ENCODE assay signal across 6 cellular contexts in the genomic region with DNA sequence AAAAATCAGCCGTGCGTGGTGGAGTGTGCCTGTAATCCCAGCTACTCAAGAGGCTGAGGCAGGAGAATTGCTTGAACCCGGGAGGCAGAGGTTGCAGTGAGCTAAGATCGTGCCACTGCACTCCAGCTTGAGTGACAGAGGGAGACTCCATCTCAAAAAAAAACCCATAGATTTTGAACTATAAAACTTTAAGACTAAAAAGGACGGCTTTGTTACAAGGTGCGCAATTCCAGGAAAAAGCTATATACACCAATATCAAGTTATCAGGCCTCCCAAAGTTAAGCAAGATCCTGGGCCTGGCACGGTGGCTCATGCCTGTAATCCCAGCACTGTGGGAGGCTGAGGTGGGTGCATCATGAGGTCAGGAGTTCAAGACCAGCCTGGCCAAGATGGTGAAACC. TPM values are rescaled to one million over a fixed set of nuclear protein-coding genes. Genes with fewer than 3 reads are reported as not detected.
DNase-seq lines count a peak whose midpoint lies in the region; ATAC-seq, FAIRE-seq and TF ChIP-seq lines count a peak whose summit lies in the region.
"Not testable (repeated sequence)": the region's sequence is repeated elsewhere in the genome, so short reads cannot be mapped to it uniquely, and the experiment has no call there.

No MANE protein-coding gene starts in this region.

- H3K18ac ChIP-seq in trophoblast cell (ENCODE audit: low read length), result not testable (repeated sequence)

- intact Hi-C loops in GM12878 (cut with micrococcal nuclease; ENCODE audit: unreplicated experiment); sciatic nerve (cut with DNase I): not testable (repeated sequence)

- H4K20me1 ChIP-seq in GM12878 (ENCODE audit: control insufficient read depth, insufficient read depth), result not testable (repeated sequence)

- H3K79me1 ChIP-seq in trophoblast cell (ENCODE audit: low read length), result not testable (repeated sequence)

- peaks cover 44% of the 10 kb centered on the region for H3K4me1 ChIP-seq in CD4-positive, CD25-positive, alpha-beta regulatory T cell (ENCODE audit: control insufficient read depth, insufficient read depth, low read length, poor library complexity, severe bottlenecking)
- H3K4me1 ChIP-seq in GM12878 (ENCODE audit: control insufficient read depth, insufficient read depth, low read length), result peaks cover 43% of the 10 kb centered on the region
- H3K4me1 ChIP-seq in trophoblast cell (ENCODE audit: control insufficient read depth in 1 of 2, insufficient read depth in 2 of 2, low read length in 2 of 2), result not testable (repeated sequence)

- not testable (repeated sequence) for H2AK5ac ChIP-seq in trophoblast cell (ENCODE audit: low read length)

- H3K14ac ChIP-seq in trophoblast cell (ENCODE audit: low read length), result not testable (repeated sequence)

- not testable (repeated sequence) for TF ChIP-seq RAD21 in GM12878 (IDR thresholded peaks at IDR 0.05; ENCODE audit: insufficient read depth, low read depth, low read length)

- H3K27me3 Mint-ChIP-seq in CD4-positive, CD25-positive, alpha-beta regulatory T cell; activated CD4-positive, alpha-beta memory T cell treated with anti-CD3 and anti-CD28 coated beads, Interleukin-2, amount 10 ng/mL, durations not matched to agents 7 days and 5 days: not testable (repeated sequence)

- H3K4me3 ChIP-seq in CD4-positive, CD25-positive, alpha-beta regulatory T cell (ENCODE audit: low read depth, low read length); trophoblast cell (ENCODE audit: low read depth, low read length): not testable (repeated sequence)
- peak overlapping the region; percentile 2; the same call in 1 of the 2 replicates for H3K4me3 ChIP-seq in GM12878

- H3K36me3 ChIP-seq in CD4-positive, CD25-positive, alpha-beta regulatory T cell (ENCODE audit: control insufficient read depth, insufficient read depth, low read length); GM12878 (ENCODE audit: control insufficient read depth in 2 of 2, insufficient read depth in 2 of 2, low read length in 1 of 2): not testable (repeated sequence)
- H3K36me3 ChIP-seq in trophoblast cell (ENCODE audit: control insufficient read depth in 1 of 2, insufficient read depth in 2 of 2, low read length in 2 of 2), result peaks cover 2 to 15% of the 10 kb centered on the region in 2 experiments

- H3K4ac ChIP-seq in trophoblast cell (ENCODE audit: low read depth, low read length), result peak overlapping the region; percentile 69

- DNase-seq in CD4-positive, CD25-positive, alpha-beta regulatory T cell; RWPE1 (ENCODE audit: low spot score); activated CD4-positive, alpha-beta memory T cell treated with anti-CD3 and anti-CD28 coated beads, Interleukin-2, amount 10 ng/mL, durations not matched to agents 7 days and 5 days; GM12878 (ENCODE audit: low read depth, low spot score); trophoblast cell: not testable (repeated sequence)
- DNase-seq in sciatic nerve (ENCODE audit: low spot score), result peak; percentile 25

- not testable (repeated sequence) for H3K27me3 ChIP-seq in CD4-positive, CD25-positive, alpha-beta regulatory T cell (ENCODE audit: control insufficient read depth, insufficient read depth, low read length); GM12878 (replicated peaks in 1 of 2; ENCODE audit: control insufficient read depth in 2 of 2, insufficient read depth in 2 of 2, low read length in 1 of 2); trophoblast cell (ENCODE audit: insufficient read depth, low read length)

- peaks cover 25 to 72% (median 48%) of the 10 kb centered on the region in 4 donors for H3K4me1 Mint-ChIP-seq in CD4-positive, CD25-positive, alpha-beta regulatory T cell
- H3K4me1 Mint-ChIP-seq in activated CD4-positive, alpha-beta memory T cell treated with anti-CD3 and anti-CD28 coated beads, Interleukin-2, amount 10 ng/mL, durations not matched to agents 7 days and 5 days, result peaks cover 54% of the 10 kb centered on the region

- not testable (repeated sequence) for H4K12ac ChIP-seq in trophoblast cell (ENCODE audit: low read depth, low read length)

- H2BK120ac ChIP-seq in trophoblast cell (ENCODE audit: insufficient read depth, low read length, poor library complexity), result not testable (repeated sequence)

- not testable (repeated sequence) for H3K27ac ChIP-seq in CD4-positive, CD25-positive, alpha-beta regulatory T cell (ENCODE audit: insufficient read depth, low read length, poor library complexity, severe bottlenecking); trophoblast cell (ENCODE audit: low read depth, low read length)
- H3K27ac ChIP-seq in RWPE1 (peak overlapping the region; percentile 45), GM12878 (ENCODE audit: control insufficient read depth, insufficient read depth) (peak overlapping the region; percentile 67)

- peak overlapping the region; percentile 70; the same call in 1 of the 2 replicates for H3K4me2 ChIP-seq in GM12878 (ENCODE audit: control insufficient read depth, insufficient read depth)
- H3K4me2 ChIP-seq in trophoblast cell (ENCODE audit: low read length), result not testable (repeated sequence)

- H2BK12ac ChIP-seq in trophoblast cell (ENCODE audit: low read length), result not testable (repeated sequence)

- BruUV-seq in GM12878 (replicated peaks; lab: Mats Ljungman, UMichigan), result not testable (repeated sequence)

- POLR2A ChIA-PET in RWPE1 (lab: Yijun Ruan, JAX; ENCODE audit: low non-redundant PET) (interaction anchor here (0.6 kb wide), 1 partner anchor 9 kb away, joined by 5 read pairs; no protein-coding TSS in a partner anchor), GM12878 (lab: Charles Lee) (interaction anchor here (0.6 to 1.7 kb wide), 2 partner anchors 9 to 34 kb away, joined by 4 to 5 read pairs; no protein-coding TSS in a partner anchor)
- POLR2A ChIA-PET in activated CD4-positive, alpha-beta memory T cell treated with anti-CD3 and anti-CD28 coated beads, Interleukin-2, amount 10 ng/mL, durations not matched to agents 7 days and 5 days (lab: Charles Lee), result not testable (repeated sequence)

- 76% methylated on average over 7 of the region's 7 CpGs for WGBS in GM12878 (ENCODE audit: insufficient coverage, insufficient replicate concordance, low lambda C conversion rate, missing lambda C conversion rate)
- no CpG with 5 or more reads among the region's 7 CpGs for WGBS in trophoblast cell (ENCODE audit: extremely low coverage, insufficient coverage, insufficient read length)

- not testable (repeated sequence) for TF ChIP-seq CTCF in RWPE1 (conservative IDR thresholded peaks at IDR 0.05; ENCODE audit: low read depth); GM12878 (IDR thresholded peaks at IDR 0.05 in 2 of 3, conservative IDR thresholded peaks at IDR 0.05 in 1 of 3; ENCODE audit: control insufficient read depth in 2 of 3, extremely low read depth in 1 of 3, insufficient read depth in 1 of 3, low read depth in 3 of 3, low read length in 3 of 3)

- ATAC-seq in CD4-positive, CD25-positive, alpha-beta regulatory T cell (ENCODE audit: low read depth in 2 of 2); GM12878; sciatic nerve: not testable (repeated sequence)

- peak overlapping the region in 1 of 4 donors; percentile 55 for H3K4me3 Mint-ChIP-seq in CD4-positive, CD25-positive, alpha-beta regulatory T cell
- H3K4me3 Mint-ChIP-seq in activated CD4-positive, alpha-beta memory T cell treated with anti-CD3 and anti-CD28 coated beads, Interleukin-2, amount 10 ng/mL, durations not matched to agents 7 days and 5 days, result not testable (repeated sequence)

- H3K9me3 Mint-ChIP-seq in CD4-positive, CD25-positive, alpha-beta regulatory T cell; activated CD4-positive, alpha-beta memory T cell treated with anti-CD3 and anti-CD28 coated beads, Interleukin-2, amount 10 ng/mL, durations not matched to agents 7 days and 5 days: not testable (repeated sequence)

- H2AFZ ChIP-seq in GM12878 (ENCODE audit: control insufficient read depth, low read depth, low read length); trophoblast cell (ENCODE audit: insufficient read depth, low read length, poor library complexity): not testable (repeated sequence)

- not testable (repeated sequence) for TF ChIP-seq POLR2A in GM12878 (IDR thresholded peaks at IDR 0.05; ENCODE audit: low read depth, low read length)

- not testable (repeated sequence) for H3K9me3 ChIP-seq in CD4-positive, CD25-positive, alpha-beta regulatory T cell (ENCODE audit: control insufficient read depth in 2 of 2, low read length in 2 of 2); GM12878 (replicated peaks; ENCODE audit: control insufficient read depth, insufficient read depth, low read length); trophoblast cell (ENCODE audit: insufficient read depth, low read depth, low read length)

- FAIRE-seq in GM12878 (lab: Jason Lieb, UNC), result not testable (repeated sequence)

- not testable (repeated sequence) for H2BK5ac ChIP-seq in trophoblast cell (ENCODE audit: low read depth, low read length, poor library complexity)

- H4K91ac ChIP-seq in trophoblast cell (ENCODE audit: low read depth, low read length), result not testable (repeated sequence)

- H3K36me3 Mint-ChIP-seq in CD4-positive, CD25-positive, alpha-beta regulatory T cell, result not testable (repeated sequence)
- peaks cover 17% of the 10 kb centered on the region for H3K36me3 Mint-ChIP-seq in activated CD4-positive, alpha-beta memory T cell treated with anti-CD3 and anti-CD28 coated beads, Interleukin-2, amount 10 ng/mL, durations not matched to agents 7 days and 5 days (ENCODE audit: low read depth)

- CTCF ChIA-PET in RWPE1 (lab: Yijun Ruan, JAX), result not testable (repeated sequence)
- CTCF ChIA-PET in activated CD4-positive, alpha-beta memory T cell treated with anti-CD3 and anti-CD28 coated beads, Interleukin-2, amount 10 ng/mL, durations not matched to agents 7 days and 5 days (lab: Charles Lee), result interaction anchor here (0.6 to 4.3 kb wide), 4 partner anchors 16 to 255 kb away, joined by 3 to 16 read pairs (median 4); a partner anchor contains a TSS
- CTCF ChIA-PET in GM12878 (lab: Yijun Ruan, JAX), result interaction anchor here (0.8 to 8.3 kb wide), 4 partner anchors 9 to 56 kb away, joined by 3 to 100 read pairs (median 6); no protein-coding TSS in a partner anchor

- not testable (repeated sequence) for H3K9ac ChIP-seq in GM12878 (ENCODE audit: control insufficient read depth, insufficient read depth, low read length); trophoblast cell (ENCODE audit: low read length)

- RAD21 ChIA-PET in GM12878 (lab: Charles Lee; ENCODE audit: unreplicated experiment), result interaction anchor here (0.9 to 5.4 kb wide), 5 partner anchors 9 to 264 kb away, joined by 3 to 20 read pairs (median 8); no protein-coding TSS in a partner anchor

- H4K8ac ChIP-seq in trophoblast cell (ENCODE audit: low read depth, low read length), result not testable (repeated sequence)

- not testable (repeated sequence) for H3K23ac ChIP-seq in trophoblast cell (ENCODE audit: low read length)

- in situ Hi-C loops in GM12878 (cut with MboI), result not testable (repeated sequence)

- peaks cover 67% of the 10 kb centered on the region for H3K79me2 ChIP-seq in GM12878 (ENCODE audit: control insufficient read depth, insufficient read depth, low read length)
- peaks cover 14% of the 10 kb centered on the region for H3K79me2 ChIP-seq in trophoblast cell (ENCODE audit: control insufficient read depth, insufficient read depth, low read length, poor library complexity)

- not testable (repeated sequence) for TF ChIP-seq EP300 in GM12878 (IDR thresholded peaks at IDR 0.05; ENCODE audit: borderline replicate concordance in 1 of 2, control insufficient read depth in 1 of 2, low read depth in 2 of 2, low read length in 2 of 2)

- peak overlapping the region in 2 of 3 donors; percentile 26 to 84 for H3K27ac Mint-ChIP-seq in CD4-positive, CD25-positive, alpha-beta regulatory T cell
- peak overlapping the region; percentile 21 for H3K27ac Mint-ChIP-seq in activated CD4-positive, alpha-beta memory T cell treated with anti-CD3 and anti-CD28 coated beads, Interleukin-2, amount 10 ng/mL, durations not matched to agents 7 days and 5 days

- SMC1A ChIA-PET in GM12878 (lab: Charles Lee; ENCODE audit: uncharacterized antibody, unreplicated experiment), result interaction anchor here (1.3 to 7.9 kb wide), 2 partner anchors 15 to 56 kb away, joined by 5 to 86 read pairs; no protein-coding TSS in a partner anchor

RNA-seq across cellular contexts. Expression of a gene that starts 6.8 kb away (rescaled TPM):
- total RNA-seq in CD4-positive, CD25-positive, alpha-beta regulatory T cell, result 99.8 TPM
- polyA plus RNA-seq in CD4-positive, CD25-positive, alpha-beta regulatory T cell, result 10 to 100 TPM; 17.1 to 19.2 (median 18.3) TPM
- total RNA-seq in activated CD4-positive, alpha-beta memory T cell treated with anti-CD3 and anti-CD28 coated beads, Interleukin-2, amount 10 ng/mL, durations not matched to agents 7 days and 5 days, result 10 to 100 TPM; 65.3 to 73.4 TPM
- total RNA-seq in GM12878 (2013; cell fraction: nucleolus; rRNA removed), result 89.0 and 94.1 TPM in 2 replicates
- total RNA-seq in GM12878 (2014; rRNA removed), result 23.8 and 26.6 TPM in 2 replicates
- 44.0 and 45.4 TPM in 2 replicates for total RNA-seq in GM12878 (2014; rRNA removed; fragmentation: Illumina TruSeq; extraction: Trizol)
- total RNA-seq in GM12878 (2021), result 39.2 and 39.4 TPM in 2 replicates
- polyA plus RNA-seq in GM12878 (2011; ENCODE audit: low read depth), result 12.5 TPM
- 25.8 and 32.0 TPM in 2 replicates for polyA plus RNA-seq in GM12878 (2011; rRNA removed)
- 22.6 and 25.9 TPM in 2 replicates for polyA plus RNA-seq in GM12878 (2011; cell fraction: cytosol; rRNA removed)
- 25.4 and 29.1 TPM in 2 replicates for polyA plus RNA-seq in GM12878 (2011; cell fraction: nucleus; rRNA removed)
- polyA plus RNA-seq in GM12878 (2012), result 12.5 and 14.6 TPM in 2 replicates
- 39.9 and 42.0 TPM in 2 replicates for polyA plus RNA-seq in GM12878 (2014; fragmentation: Illumina TruSeq; extraction: Trizol)
- 1 to 10 TPM; 6.0 to 6.3 TPM for polyA plus RNA-seq in GM12878 (2014; fragmentation: Nextera tagmentation; extraction: Ambion mirVana)
- polyA plus RNA-seq in GM12878 (2014; rRNA removed), result 20.0 and 23.4 TPM in 2 replicates
- 10 to 100 TPM; 19.9 to 26.6 TPM for polyA plus RNA-seq in GM12878 (2016; fragmentation: Nextera tagmentation; extraction: Ambion mirVana)
- 51.7 and 60.6 TPM in 2 replicates for polyA minus RNA-seq in GM12878 (2011; rRNA and poly(A)+ RNA removed)
- polyA minus RNA-seq in GM12878 (2011; cell fraction: cytosol; rRNA and poly(A)+ RNA removed), result 9.8 and 10.3 TPM in 2 replicates
- 13.5 and 27.0 TPM in 2 replicates for polyA minus RNA-seq in GM12878 (2011; cell fraction: nucleus; rRNA and poly(A)+ RNA removed)
- 101 and 104 TPM in 2 replicates for polyA plus RNA-seq in trophoblast cell (2013)
- total RNA-seq in sciatic nerve, result 114 TPM
